Comparison of ENCODE assay signal across 8 cellular contexts in genomic region chr19:11694533-11695439, GRCh38. TPM values are rescaled to one million over a fixed set of nuclear protein-coding genes. Genes with fewer than 3 reads are reported as not detected.
A peak's percentile ranks its signal among the peaks of the same experiment; 100 is the strongest.
DNase-seq lines count a peak whose midpoint lies in the region; ATAC-seq lines count a peak whose summit lies in the region.

No MANE protein-coding gene starts in this region.

- no peaks in the 10 kb centered on the region for H3K36me3 ChIP-seq in CD4-positive, alpha-beta memory T cell (ENCODE audit: insufficient read depth, low read length)
- H3K36me3 ChIP-seq in subcutaneous abdominal adipose tissue (ENCODE audit: control insufficient read depth in 5 of 5, insufficient read depth in 5 of 5, low read length in 5 of 5): no peaks in the 10 kb centered on the region

- peak; percentile 59 to 66 (median 64) for DNase-seq in CD4-positive, alpha-beta memory T cell
- DNase-seq in LHCN-M2 (ENCODE audit: low read depth) (peak; percentile 88), SK-MEL-5 (ENCODE audit: low read depth, low spot score) (peak; percentile 87), germinal center (ENCODE audit: low spot score) (peak; percentile 92), non-pigmented ciliary epithelial cell (ENCODE audit: low read depth) (peak; percentile 72)
- DNase-seq in activated naive CD4-positive, alpha-beta T cell treated with anti-CD3 and anti-CD28 coated beads for 36 hours: peak; percentile 95

- in situ Hi-C loops in SK-MEL-5 (cut with HindIII; ENCODE audit: low pct_unique_long_range_greater_than_20kb, low sequenced_read_pairs): no loop called here

- POLR2A ChIA-PET in CD4-positive, alpha-beta memory T cell (lab: Charles Lee; ENCODE audit: partially characterized antibody): no interaction called here

- no peak overlapping the region for H3K27ac ChIP-seq in CD4-positive, alpha-beta memory T cell (ENCODE audit: low read depth, low read length)
- peak overlapping the region; percentile 24 for H3K27ac ChIP-seq in subcutaneous abdominal adipose tissue (ENCODE audit: low read depth, low read length)

- peak overlapping the region in 1 of 2 donors; percentile 55 for H3K4me3 ChIP-seq in CD4-positive, alpha-beta memory T cell (ENCODE audit: low read length in 2 of 2)
- H3K4me3 ChIP-seq in subcutaneous abdominal adipose tissue (ENCODE audit: low read depth in 1 of 5, low read length in 5 of 5): peak overlapping the region; percentile 82 to 94 (median 85)

- intact Hi-C loops in CD4-positive, alpha-beta memory T cell (cut with micrococcal nuclease): no loop called here
- intact Hi-C loops in activated naive CD4-positive, alpha-beta T cell treated with anti-CD3 and anti-CD28 coated beads for 36 hours (cut with micrococcal nuclease): no loop called here

- H3K27ac Mint-ChIP-seq in CD4-positive, alpha-beta memory T cell: peak overlapping the region in 1 of 7 donors; percentile 78
- no peak overlapping the region for H3K27ac Mint-ChIP-seq in activated naive CD4-positive, alpha-beta T cell treated with anti-CD3 and anti-CD28 coated beads for 36 hours

- peaks cover 7% of the 10 kb centered on the region for H3K27me3 ChIP-seq in CD4-positive, alpha-beta memory T cell (ENCODE audit: insufficient read depth, low read length)
- peaks cover 0 to 3% (median 0%) of the 10 kb centered on the region in 5 donors for H3K27me3 ChIP-seq in subcutaneous abdominal adipose tissue (ENCODE audit: control insufficient read depth in 5 of 5, insufficient read depth in 4 of 5, low read length in 5 of 5)

- H3K9me3 ChIP-seq in CD4-positive, alpha-beta memory T cell (ENCODE audit: control insufficient read depth in 1 of 2, low read length in 2 of 2): no peaks in the 10 kb centered on the region
- H3K9me3 ChIP-seq in subcutaneous abdominal adipose tissue (ENCODE audit: control insufficient read depth in 5 of 5, low read length in 5 of 5): no peaks in the 10 kb centered on the region

- H3K9me3 Mint-ChIP-seq in CD4-positive, alpha-beta memory T cell: peaks cover 0 to 5% (median 0%) of the 10 kb centered on the region in 8 donors
- no peaks in the 10 kb centered on the region for H3K9me3 Mint-ChIP-seq in activated naive CD4-positive, alpha-beta T cell treated with anti-CD3 and anti-CD28 coated beads for 36 hours

- CTCF ChIA-PET in CD4-positive, alpha-beta memory T cell (lab: Charles Lee; ENCODE audit: partially characterized antibody): no interaction called here
- CTCF ChIA-PET in activated naive CD4-positive, alpha-beta T cell treated with anti-CD3 and anti-CD28 coated beads for 36 hours (lab: Charles Lee): no interaction called here

- peak overlapping the region; percentile 63 to 92 (median 79) for H3K9ac ChIP-seq in subcutaneous abdominal adipose tissue (ENCODE audit: low read length in 5 of 5)

- H3K4me3 Mint-ChIP-seq in CD4-positive, alpha-beta memory T cell: peak overlapping the region; percentile 82 to 96 (median 90)
- H3K4me3 Mint-ChIP-seq in activated naive CD4-positive, alpha-beta T cell treated with anti-CD3 and anti-CD28 coated beads for 36 hours: peak overlapping the region; percentile 90

- H3K4me1 Mint-ChIP-seq in CD4-positive, alpha-beta memory T cell: peaks cover 9 to 14% (median 12%) of the 10 kb centered on the region in 4 donors
- peaks cover 14% of the 10 kb centered on the region for H3K4me1 Mint-ChIP-seq in activated naive CD4-positive, alpha-beta T cell treated with anti-CD3 and anti-CD28 coated beads for 36 hours (ENCODE audit: low read depth)

- peak; percentile 80 for ATAC-seq in GM21526 (IDR thresholded peaks at IDR 0.05; ENCODE audit: low FRiP score, unreplicated experiment)

- no peaks in the 10 kb centered on the region for H3K36me3 Mint-ChIP-seq in CD4-positive, alpha-beta memory T cell
- H3K36me3 Mint-ChIP-seq in activated naive CD4-positive, alpha-beta T cell treated with anti-CD3 and anti-CD28 coated beads for 36 hours (ENCODE audit: low read depth): peaks cover under 1% of the 10 kb centered on the region

- peaks cover 13% of the 10 kb centered on the region for H3K4me1 ChIP-seq in CD4-positive, alpha-beta memory T cell (ENCODE audit: insufficient read depth, low read length)
- H3K4me1 ChIP-seq in subcutaneous abdominal adipose tissue (ENCODE audit: control insufficient read depth in 5 of 5, insufficient read depth in 5 of 5, low read length in 5 of 5): peaks cover 5 to 18% (median 13%) of the 10 kb centered on the region in 5 donors

- peaks cover 33 to 34% of the 10 kb centered on the region in 2 donors for H3K27me3 Mint-ChIP-seq in CD4-positive, alpha-beta memory T cell
- peaks cover 37% of the 10 kb centered on the region for H3K27me3 Mint-ChIP-seq in activated naive CD4-positive, alpha-beta T cell treated with anti-CD3 and anti-CD28 coated beads for 36 hours (ENCODE audit: low read depth)

RNA-seq across cellular contexts. Expression of gene ZNF823, which starts 44.0 kb away (rescaled TPM):
- 1 to 10 TPM; 4.6 to 5.4 TPM for total RNA-seq in CD4-positive, alpha-beta memory T cell
- 1 to 10 TPM in 1 of 2 donors, under 1 TPM in 1; 0.92 to 5.3 TPM for polyA plus RNA-seq in CD4-positive, alpha-beta memory T cell
- 7.1 and 10.2 TPM in 2 replicates for total RNA-seq in LHCN-M2 (2014; rRNA removed)
- 2.0 TPM for polyA plus RNA-seq in LHCN-M2 (2012)
- total RNA-seq in SK-MEL-5 (2014; rRNA removed; shearing (Covaris generic)): 3.1 and 4.4 TPM in 2 replicates
- 1.2 and 1.7 TPM in 2 replicates for polyA plus RNA-seq in SK-MEL-5 (2015; cell fraction: cytosol; rRNA removed)
- 1.8 and 14.4 TPM in 2 replicates for polyA plus RNA-seq in SK-MEL-5 (2015; cell fraction: nucleus; rRNA removed)
- total RNA-seq in activated naive CD4-positive, alpha-beta T cell treated with anti-CD3 and anti-CD28 coated beads for 36 hours: 1 to 10 TPM; 4.1 to 4.2 TPM
